ENCODE assay signal across 8 cellular contexts in genomic region chr12:49110191-49111155, GRCh38. TPM values are rescaled to one million over a fixed set of nuclear protein-coding genes. Genes with fewer than 3 reads are reported as not detected.
DNase-seq lines count a peak whose midpoint lies in the region; ATAC-seq and TF ChIP-seq lines count a peak whose summit lies in the region.

LMBR1L (minus strand) TSS chr12:49110847; CDS start chr12:49110555, 292 bp downstream.

- H3K36me3 ChIP-seq in SU-DHL-6 (ENCODE audit: low read length): no peaks in the 10 kb centered on the region
- peaks cover 9% of the 10 kb centered on the region for H3K36me3 ChIP-seq in thymus (ENCODE audit: control insufficient read depth, insufficient read depth)

- H3K9me3 ChIP-seq in SU-DHL-6 (ENCODE audit: insufficient read depth, low read length) (no peaks in the 10 kb centered on the region), thymus (ENCODE audit: control insufficient read depth) (no peaks in the 10 kb centered on the region)

- no peaks in the 10 kb centered on the region for H3K27me3 Mint-ChIP-seq in activated naive CD8-positive, alpha-beta T cell treated with anti-CD3 and anti-CD28 coated beads, Interleukin-2, amount 10 ng/mL, durations not matched to agents 7 days and 5 days
- H3K27me3 Mint-ChIP-seq in glutamatergic neuron (ENCODE audit: unreplicated experiment): peaks cover 7% of the 10 kb centered on the region
- no peaks in the 10 kb centered on the region for H3K27me3 Mint-ChIP-seq in osteocyte (ENCODE audit: unreplicated experiment)

- H3K27me3 ChIP-seq in SU-DHL-6 (ENCODE audit: low read length) (no peaks in the 10 kb centered on the region), thymus (ENCODE audit: control insufficient read depth, insufficient read depth) (no peaks in the 10 kb centered on the region)

- DNase-seq in NCI-H128 (lab: John Stamatoyannopoulos, UW; ENCODE audit: unreplicated experiment): peak; percentile 99
- peak; percentile 87 for DNase-seq in activated naive CD8-positive, alpha-beta T cell treated with anti-CD3 and anti-CD28 coated beads, Interleukin-2, amount 10 ng/mL, durations not matched to agents 7 days and 5 days
- DNase-seq in glutamatergic neuron: peak; percentile 92
- peak; percentile 97 for DNase-seq in osteocyte (ENCODE audit: extremely low spot score, unreplicated experiment)

- H3K4me3 ChIP-seq in SU-DHL-6 (ENCODE audit: insufficient read depth, low read length, poor library complexity, severe bottlenecking) (peak within 1 kb of the TSS; percentile 93), thymus (ENCODE audit: low read length) (peak within 1 kb of the TSS; percentile 91)

- TF ChIP-seq CTCF in GM12872 (IDR thresholded peaks at IDR 0.05; ENCODE audit: insufficient read depth, low read depth, low read length) (peak; percentile 48; the same call in 1 of the 3 replicates), SU-DHL-6 (IDR thresholded peaks at IDR 0.05; ENCODE audit: insufficient read depth, low read length, poor library complexity, severe bottlenecking) (no peak), glutamatergic neuron (IDR thresholded peaks at IDR 0.05; ENCODE audit: partially characterized antibody, unreplicated experiment) (peak; percentile 55), osteocyte (IDR thresholded peaks at IDR 0.05) (peak; percentile 54)

- H3K9me3 Mint-ChIP-seq in activated naive CD8-positive, alpha-beta T cell treated with anti-CD3 and anti-CD28 coated beads, Interleukin-2, amount 10 ng/mL, durations not matched to agents 7 days and 5 days: no peaks in the 10 kb centered on the region
- peaks cover 12% of the 10 kb centered on the region for H3K9me3 Mint-ChIP-seq in glutamatergic neuron (ENCODE audit: unreplicated experiment)
- H3K9me3 Mint-ChIP-seq in osteocyte (ENCODE audit: unreplicated experiment): no peaks in the 10 kb centered on the region

- POLR2A ChIA-PET in activated naive CD8-positive, alpha-beta T cell treated with anti-CD3 and anti-CD28 coated beads, Interleukin-2, amount 10 ng/mL, durations not matched to agents 7 days and 5 days (lab: Charles Lee): interaction anchor here (0.5 to 5.4 kb wide), 13 partner anchors 11 to 718 kb away, joined by 3 to 55 read pairs (median 4); partner anchors contain the start of genes DHH, NCKAP5L, PRPH and RHEBL1

- peaks cover 23% of the 10 kb centered on the region for H3K4me1 Mint-ChIP-seq in activated naive CD8-positive, alpha-beta T cell treated with anti-CD3 and anti-CD28 coated beads, Interleukin-2, amount 10 ng/mL, durations not matched to agents 7 days and 5 days
- peaks cover 9% of the 10 kb centered on the region for H3K4me1 Mint-ChIP-seq in glutamatergic neuron (ENCODE audit: low read depth, unreplicated experiment)
- peaks cover 24% of the 10 kb centered on the region for H3K4me1 Mint-ChIP-seq in osteocyte (ENCODE audit: unreplicated experiment)

- peak within 1 kb of the TSS; percentile 96 for H3K4me3 Mint-ChIP-seq in activated naive CD8-positive, alpha-beta T cell treated with anti-CD3 and anti-CD28 coated beads, Interleukin-2, amount 10 ng/mL, durations not matched to agents 7 days and 5 days
- peak within 1 kb of the TSS; percentile 98 for H3K4me3 Mint-ChIP-seq in glutamatergic neuron (ENCODE audit: unreplicated experiment)
- H3K4me3 Mint-ChIP-seq in osteocyte (ENCODE audit: unreplicated experiment): peak within 1 kb of the TSS; percentile 93

- H3K4me2 ChIP-seq in SU-DHL-6 (ENCODE audit: low read depth, low read length, poor library complexity, severe bottlenecking): peak within 1 kb of the TSS; percentile 98

- peaks cover 14% of the 10 kb centered on the region for H3K4me1 ChIP-seq in thymus (ENCODE audit: control insufficient read depth, insufficient read depth, low read length)

- no peaks in the 10 kb centered on the region for H3F3A ChIP-seq in SU-DHL-6 (ENCODE audit: insufficient read depth)

- H3K9me2 ChIP-seq in SU-DHL-6 (replicated peaks; ENCODE audit: insufficient read depth, low read length): no peaks in the 10 kb centered on the region

- H3K79me2 ChIP-seq in SU-DHL-6 (ENCODE audit: insufficient read depth, low read length): no peaks in the 10 kb centered on the region

- peak; percentile 98 for ATAC-seq in HG02678 (IDR thresholded peaks at IDR 0.05; ENCODE audit: unreplicated experiment)
- peak; percentile 98 for ATAC-seq in activated naive CD8-positive, alpha-beta T cell treated with anti-CD3 and anti-CD28 coated beads, Interleukin-2, amount 10 ng/mL, durations not matched to agents 7 days and 5 days (ENCODE audit: low read depth)

- peak within 1 kb of the TSS; percentile 18; the same call in 1 of the 2 replicates for H3K27ac ChIP-seq in SU-DHL-6 (ENCODE audit: low read depth, low read length)
- H3K27ac ChIP-seq in thymus (ENCODE audit: low read depth): peak within 1 kb of the TSS; percentile 97

- under 1% methylated on average over 65 of the region's 65 CpGs for WGBS in thymus

- H3K9ac ChIP-seq in SU-DHL-6 (ENCODE audit: low read length): peak within 1 kb of the TSS; percentile 73

- H2AFZ ChIP-seq in SU-DHL-6 (ENCODE audit: low read depth, low read length, severe bottlenecking): peak within 1 kb of the TSS; percentile 98

- H3K27ac Mint-ChIP-seq in activated naive CD8-positive, alpha-beta T cell treated with anti-CD3 and anti-CD28 coated beads, Interleukin-2, amount 10 ng/mL, durations not matched to agents 7 days and 5 days: peak within 1 kb of the TSS; percentile 94
- H3K27ac Mint-ChIP-seq in glutamatergic neuron (ENCODE audit: unreplicated experiment) (peak within 1 kb of the TSS; percentile 99), osteocyte (ENCODE audit: unreplicated experiment) (peak within 1 kb of the TSS; percentile 96)

- H4K20me1 ChIP-seq in SU-DHL-6 (ENCODE audit: low read depth, low read length): no peaks in the 10 kb centered on the region

- peaks cover 2% of the 10 kb centered on the region for H3K36me3 Mint-ChIP-seq in activated naive CD8-positive, alpha-beta T cell treated with anti-CD3 and anti-CD28 coated beads, Interleukin-2, amount 10 ng/mL, durations not matched to agents 7 days and 5 days
- H3K36me3 Mint-ChIP-seq in glutamatergic neuron (ENCODE audit: unreplicated experiment) (no peaks in the 10 kb centered on the region), osteocyte (ENCODE audit: unreplicated experiment) (peaks cover under 1% of the 10 kb centered on the region)

RNA-seq across cellular contexts. Expression of gene LMBR1L, which starts in this region (rescaled TPM):
- 100 to 1,000 TPM; 111 to 112 TPM for total RNA-seq in activated naive CD8-positive, alpha-beta T cell treated with anti-CD3 and anti-CD28 coated beads, Interleukin-2, amount 10 ng/mL, durations not matched to agents 7 days and 5 days
- total RNA-seq in glutamatergic neuron (ENCODE audit: unreplicated experiment) (371 TPM), osteocyte (85.2 and 86.1 TPM in 2 replicates)
- polyA plus RNA-seq in thymus: 112 TPM

Comparison
In these comparisons a context has a peak if more than half of its experiments do, and no peak if none do; other contexts are left out.
1. Peak in every context shown above with its lines: DNase-seq, ATAC-seq, H3K4me3 ChIP-seq and H3K27ac ChIP-seq.